Comparison of ENCODE assay signal across 8 cellular contexts in genomic region chr2:148645925-148646559, GRCh38. TPM values are rescaled to one million over a fixed set of nuclear protein-coding genes. Genes with fewer than 3 reads are reported as not detected.
DNase-seq lines count a peak whose midpoint lies in the region; ATAC-seq and TF ChIP-seq lines count a peak whose summit lies in the region.

No MANE protein-coding gene starts in this region.

- no peaks in the 10 kb centered on the region for H3K9me3 ChIP-seq in liver (ENCODE audit: control insufficient read depth in 4 of 4, low read length in 3 of 4)

- ATAC-seq in GM18519 (IDR thresholded peaks at IDR 0.05; ENCODE audit: low FRiP score, unreplicated experiment) (peak; percentile 38), HG03066 (IDR thresholded peaks at IDR 0.05; ENCODE audit: low read depth, unreplicated experiment) (peak; percentile 41), WTC11 (no peak)

- WGBS in liver, result 16% methylated on average over 13 of the region's 13 CpGs

- no peaks in the 10 kb centered on the region for H3K9me3 Mint-ChIP-seq in WTC11

- peak overlapping the region; percentile 93 for H3K27ac Mint-ChIP-seq in WTC11

- no peaks in the 10 kb centered on the region for H3K27me3 Mint-ChIP-seq in WTC11 (ENCODE audit: low read depth)

- TF ChIP-seq CTCF in WTC11 (IDR thresholded peaks at IDR 0.05) (no peak), coronary artery (IDR thresholded peaks at IDR 0.05) (no peak), liver (IDR thresholded peaks at IDR 0.05; ENCODE audit: low read depth, low read length, missing input control) (no peak)

- H3K4me3 Mint-ChIP-seq in WTC11, result peak overlapping the region; percentile 94

- H3K36me3 ChIP-seq in liver (ENCODE audit: control insufficient read depth in 4 of 4, insufficient read depth in 3 of 4, low read depth in 1 of 4, low read length in 3 of 4), result no peaks in the 10 kb centered on the region

- peak overlapping the region; percentile 99 for H3K4me3 ChIP-seq in coronary artery
- H3K4me3 ChIP-seq in liver (ENCODE audit: low read depth in 1 of 3, low read length in 3 of 3), result peak overlapping the region; percentile 44 to 99 (median 97)

- peaks cover 38% of the 10 kb centered on the region for H3K4me1 Mint-ChIP-seq in WTC11

- H3K9ac ChIP-seq in liver (ENCODE audit: low read depth in 1 of 2, low read length in 2 of 2), result peak overlapping the region; percentile 66 to 91

- no peaks in the 10 kb centered on the region for H3K27me3 ChIP-seq in liver (ENCODE audit: control insufficient read depth in 4 of 4, insufficient read depth in 4 of 4, low read length in 3 of 4)

- peak; percentile 94 for DNase-seq in ACHN
- DNase-seq in NCI-H2171 (lab: John Stamatoyannopoulos, UW), result peak; percentile 50
- no peak for DNase-seq in WTC11 (ENCODE audit: low spot score)
- no peak for DNase-seq in coronary artery (ENCODE audit: low spot score)
- peak in 2 of 3 donors; percentile 35 to 38 for DNase-seq in stimulated activated CD4-positive, alpha-beta T cell treated with anti-CD3 and anti-CD28 coated beads, TNF-alpha, amount 100 ng/mL, for 1 hour (ENCODE audit: low read depth in 3 of 3, low spot score in 1 of 3)

- H3K36me3 Mint-ChIP-seq in WTC11, result no peaks in the 10 kb centered on the region

- POLR2A ChIA-PET in WTC11 (lab: Charles Lee), result no interaction called here

- H3K4me1 ChIP-seq in liver (ENCODE audit: control insufficient read depth in 4 of 4, insufficient read depth in 4 of 4, low read length in 3 of 4), result peaks cover 6 to 18% (median 10%) of the 10 kb centered on the region in 4 donors

- peak in 1 of 2 donors; percentile 12 for TF ChIP-seq RAD21 in liver (IDR thresholded peaks at IDR 0.05)

- in situ Hi-C loops in ACHN (cut with HindIII; ENCODE audit: low pct_ligation_motif_present, low pct_unique_long_range_greater_than_20kb, low sequenced_read_pairs), result no loop called here

- CTCF ChIA-PET in WTC11 (lab: Charles Lee), result no interaction called here

- H3K27ac ChIP-seq in coronary artery (peak overlapping the region; percentile 98 to 100), liver (ENCODE audit: low read depth in 1 of 2, low read length in 2 of 2) (peak overlapping the region; percentile 93 to 98)

TF ChIP-seq in WTC11, 78 proteins besides CTCF, POLR2A, EP300 and RAD21:
- TF ChIP-seq ZNF232 (CRISPR knock-in tag; IDR thresholded peaks at IDR 0.05) (0 out of 2 replicates have a peak, but pooled peaks have one; percentile 25), SP1 (CRISPR knock-in tag; conservative IDR thresholded peaks at IDR 0.05) (no peak), OVOL2 (CRISPR knock-in tag; IDR thresholded peaks at IDR 0.05; ENCODE audit: borderline replicate concordance) (no peak)
- TF ChIP-seq, protein P1, sequence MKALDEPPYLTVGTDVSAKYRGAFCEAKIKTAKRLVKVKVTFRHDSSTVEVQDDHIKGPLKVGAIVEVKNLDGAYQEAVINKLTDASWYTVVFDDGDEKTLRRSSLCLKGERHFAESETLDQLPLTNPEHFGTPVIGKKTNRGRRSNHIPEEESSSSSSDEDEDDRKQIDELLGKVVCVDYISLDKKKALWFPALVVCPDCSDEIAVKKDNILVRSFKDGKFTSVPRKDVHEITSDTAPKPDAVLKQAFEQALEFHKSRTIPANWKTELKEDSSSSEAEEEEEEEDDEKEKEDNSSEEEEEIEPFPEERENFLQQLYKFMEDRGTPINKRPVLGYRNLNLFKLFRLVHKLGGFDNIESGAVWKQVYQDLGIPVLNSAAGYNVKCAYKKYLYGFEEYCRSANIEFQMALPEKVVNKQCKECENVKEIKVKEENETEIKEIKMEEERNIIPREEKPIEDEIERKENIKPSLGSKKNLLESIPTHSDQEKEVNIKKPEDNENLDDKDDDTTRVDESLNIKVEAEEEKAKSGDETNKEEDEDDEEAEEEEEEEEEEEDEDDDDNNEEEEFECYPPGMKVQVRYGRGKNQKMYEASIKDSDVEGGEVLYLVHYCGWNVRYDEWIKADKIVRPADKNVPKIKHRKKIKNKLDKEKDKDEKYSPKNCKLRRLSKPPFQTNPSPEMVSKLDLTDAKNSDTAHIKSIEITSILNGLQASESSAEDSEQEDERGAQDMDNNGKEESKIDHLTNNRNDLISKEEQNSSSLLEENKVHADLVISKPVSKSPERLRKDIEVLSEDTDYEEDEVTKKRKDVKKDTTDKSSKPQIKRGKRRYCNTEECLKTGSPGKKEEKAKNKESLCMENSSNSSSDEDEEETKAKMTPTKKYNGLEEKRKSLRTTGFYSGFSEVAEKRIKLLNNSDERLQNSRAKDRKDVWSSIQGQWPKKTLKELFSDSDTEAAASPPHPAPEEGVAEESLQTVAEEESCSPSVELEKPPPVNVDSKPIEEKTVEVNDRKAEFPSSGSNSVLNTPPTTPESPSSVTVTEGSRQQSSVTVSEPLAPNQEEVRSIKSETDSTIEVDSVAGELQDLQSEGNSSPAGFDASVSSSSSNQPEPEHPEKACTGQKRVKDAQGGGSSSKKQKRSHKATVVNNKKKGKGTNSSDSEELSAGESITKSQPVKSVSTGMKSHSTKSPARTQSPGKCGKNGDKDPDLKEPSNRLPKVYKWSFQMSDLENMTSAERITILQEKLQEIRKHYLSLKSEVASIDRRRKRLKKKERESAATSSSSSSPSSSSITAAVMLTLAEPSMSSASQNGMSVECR (CRISPR knock-in tag; IDR thresholded peaks at IDR 0.05; ENCODE audit: borderline replicate concordance), result peak; percentile 11; the same call in 1 of the 2 replicates

TF ChIP-seq in liver, 16 proteins besides CTCF, POLR2A, EP300 and RAD21:
- no peak for TF ChIP-seq TAF1 (conservative IDR thresholded peaks at IDR 0.05)
- TF ChIP-seq, protein P2, sequence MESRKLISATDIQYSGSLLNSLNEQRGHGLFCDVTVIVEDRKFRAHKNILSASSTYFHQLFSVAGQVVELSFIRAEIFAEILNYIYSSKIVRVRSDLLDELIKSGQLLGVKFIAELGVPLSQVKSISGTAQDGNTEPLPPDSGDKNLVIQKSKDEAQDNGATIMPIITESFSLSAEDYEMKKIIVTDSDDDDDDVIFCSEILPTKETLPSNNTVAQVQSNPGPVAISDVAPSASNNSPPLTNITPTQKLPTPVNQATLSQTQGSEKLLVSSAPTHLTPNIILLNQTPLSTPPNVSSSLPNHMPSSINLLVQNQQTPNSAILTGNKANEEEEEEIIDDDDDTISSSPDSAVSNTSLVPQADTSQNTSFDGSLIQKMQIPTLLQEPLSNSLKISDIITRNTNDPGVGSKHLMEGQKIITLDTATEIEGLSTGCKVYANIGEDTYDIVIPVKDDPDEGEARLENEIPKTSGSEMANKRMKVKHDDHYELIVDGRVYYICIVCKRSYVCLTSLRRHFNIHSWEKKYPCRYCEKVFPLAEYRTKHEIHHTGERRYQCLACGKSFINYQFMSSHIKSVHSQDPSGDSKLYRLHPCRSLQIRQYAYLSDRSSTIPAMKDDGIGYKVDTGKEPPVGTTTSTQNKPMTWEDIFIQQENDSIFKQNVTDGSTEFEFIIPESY (IDR thresholded peaks at IDR 0.05), result no peak

RNA-seq across cellular contexts. Expression of gene EPC2, which starts 1.5 kb away (rescaled TPM):
- total RNA-seq in WTC11 (2021) (19.8 to 20.3 TPM (median 19.8 TPM) in 3 replicates), liver (10 to 100 TPM; 15.1 to 17.7 TPM)
- polyA plus RNA-seq in liver, result 1 to 10 TPM; 2.8 to 4.0 TPM

Comparison
In these comparisons a context has a peak if more than half of its experiments do, and no peak if none do; other contexts are left out.
1. DNase-seq: peak in ACHN (single experiment), NCI-H2171 (single experiment) and stimulated activated CD4-positive, alpha-beta T cell treated with anti-CD3 and anti-CD28 coated beads, TNF-alpha, amount 100 ng/mL, for 1 hour (2 of 3); none in WTC11 (single experiment) and coronary artery (single experiment).